Comparison of ENCODE assay signal across 15 cellular contexts in the genomic region with DNA sequence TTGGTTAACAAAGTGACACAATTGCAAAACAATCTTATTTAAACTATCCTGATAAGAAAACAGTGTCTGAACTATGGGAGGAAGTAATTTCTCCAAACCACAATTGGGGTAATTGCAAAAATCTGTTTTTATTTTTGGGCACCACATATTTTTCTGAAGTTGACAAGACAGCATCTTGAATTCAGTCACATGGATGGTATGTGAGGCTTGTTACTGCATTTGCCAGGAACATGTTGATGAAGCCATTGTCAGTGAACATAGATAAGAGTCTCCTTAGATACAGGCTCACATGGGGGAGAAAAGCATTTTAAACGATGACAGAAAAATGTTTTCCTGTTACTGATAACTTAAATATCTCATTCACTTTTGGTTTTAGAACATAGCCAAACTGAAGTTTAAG. TPM values are rescaled to one million over a fixed set of nuclear protein-coding genes. Genes with fewer than 3 reads are reported as not detected.
DNase-seq lines count a peak whose midpoint lies in the region; ATAC-seq and TF ChIP-seq lines count a peak whose summit lies in the region.
"Had no signal": no experiment of that assay in that cellular context is flagged by ENCODE, and none has a peak within 500 bp of the region (broad histone marks: within the 10 kb centered on the region; RNA-seq: fewer than 3 reads in every experiment).

No MANE protein-coding gene starts in this region.

- H3K27ac Mint-ChIP-seq in T-helper 17 cell: no peak overlapping the region
- H3K27ac Mint-ChIP-seq: CD8-positive, alpha-beta memory T cell; effector memory CD8-positive, alpha-beta T cell had no signal

- H3K9ac ChIP-seq in smooth muscle cell (ENCODE audit: low read depth): peak overlapping the region; percentile 2

- TF ChIP-seq CTCF in fibroblast of the aortic adventitia (IDR thresholded peaks at IDR 0.05; ENCODE audit: insufficient read depth, low read length) (no peak), smooth muscle cell (IDR thresholded peaks at IDR 0.05; ENCODE audit: borderline replicate concordance, insufficient read depth, poor library complexity, severe bottlenecking) (no peak), WERI-Rb-1 (IDR thresholded peaks at IDR 0.05; ENCODE audit: low read depth, low read length) (no peak)

- no peaks in the 10 kb centered on the region for H3K27me3 Mint-ChIP-seq in T-helper 17 cell
- H3K27me3 Mint-ChIP-seq: CD8-positive, alpha-beta memory T cell had no signal

- no peak overlapping the region for H3K4me3 ChIP-seq in fibroblast of the aortic adventitia (ENCODE audit: low read depth, low read length)
- H3K4me3 ChIP-seq in smooth muscle cell: no peak overlapping the region
- no peak overlapping the region for H3K4me3 ChIP-seq in WERI-Rb-1 (ENCODE audit: low read depth, low read length)
- H3K4me3 ChIP-seq: testis had no signal

- no peak overlapping the region for H2AFZ ChIP-seq in smooth muscle cell (ENCODE audit: low read depth)

- 0% methylated on average over 1 of the region's 1 CpG for WGBS in smooth muscle cell (ENCODE audit: low lambda C conversion rate)

- no peaks in the 10 kb centered on the region for H4K20me1 ChIP-seq in smooth muscle cell (ENCODE audit: low read depth)

- no peak overlapping the region for H3K4me2 ChIP-seq in smooth muscle cell

- no peaks in the 10 kb centered on the region for H3K27me3 ChIP-seq in smooth muscle cell (ENCODE audit: low read depth)
- no peaks in the 10 kb centered on the region for H3K27me3 ChIP-seq in WERI-Rb-1 (ENCODE audit: insufficient read depth, low read depth, severe bottlenecking)
- H3K27me3 ChIP-seq: testis had no signal

- peaks cover 13% of the 10 kb centered on the region for H3K4me1 Mint-ChIP-seq in T-helper 17 cell

- H3K27ac ChIP-seq in smooth muscle cell (ENCODE audit: low read depth) (no peak overlapping the region), WERI-Rb-1 (no peak overlapping the region)

- no peaks in the 10 kb centered on the region for H3K4me1 ChIP-seq in smooth muscle cell (ENCODE audit: low read depth)

- DNase-seq in GM03348 (ENCODE audit: low spot score): peak; percentile 52
- DNase-seq in fibroblast of the aortic adventitia (ENCODE audit: low read depth): peak; percentile 91
- DNase-seq in smooth muscle cell (lab: John Stamatoyannopoulos, UW; ENCODE audit: unreplicated experiment): no peak
- no peak for DNase-seq in WERI-Rb-1
- DNase-seq in T-helper 17 cell: no peak
- DNase-seq: activated CD8-positive, alpha-beta memory T cell treated with anti-CD3 and anti-CD28 coated beads for 24 hours; activated effector memory CD4-positive, alpha-beta T cell treated with anti-CD3 and anti-CD28 coated beads, Interleukin-2, amount 50 U/mL, for 16 hours; CD8-positive, alpha-beta memory T cell; effector memory CD8-positive, alpha-beta T cell; MV-4-11; NK-92 treated with Interleukin-12 subunit alpha and Interleukin-12 subunit beta, amount 100 ng/mL, for 24 hours; posterior cingulate gyrus; testis had no signal

- ATAC-seq in SK-N-SH treated with all-trans-retinoic acid at 6 μM for 48 hours (peak; percentile 64), HG03095 (IDR thresholded peaks at IDR 0.05; ENCODE audit: unreplicated experiment) (no peak), T-helper 17 cell (no peak)
- ATAC-seq: effector memory CD8-positive, alpha-beta T cell had no signal

- H3K36me3 ChIP-seq in smooth muscle cell (ENCODE audit: low read depth) (no peaks in the 10 kb centered on the region), WERI-Rb-1 (no peaks in the 10 kb centered on the region)

- H3K36me3 Mint-ChIP-seq in T-helper 17 cell (ENCODE audit: low read depth): peaks cover under 1% of the 10 kb centered on the region

- no peaks in the 10 kb centered on the region for H3K79me2 ChIP-seq in smooth muscle cell (ENCODE audit: low read depth)

- H3K4me3 Mint-ChIP-seq in T-helper 17 cell: no peak overlapping the region
- H3K4me3 Mint-ChIP-seq: CD8-positive, alpha-beta memory T cell; effector memory CD8-positive, alpha-beta T cell had no signal

- H3K9me3 ChIP-seq in smooth muscle cell (replicated peaks; ENCODE audit: low read depth) (no peaks in the 10 kb centered on the region), WERI-Rb-1 (ENCODE audit: severe bottlenecking) (peaks cover 3% of the 10 kb centered on the region), T-helper 17 cell (ENCODE audit: control insufficient read depth, low read length, poor library complexity, severe bottlenecking) (no peaks in the 10 kb centered on the region)
- H3K9me3 ChIP-seq: testis had no signal

- no peaks in the 10 kb centered on the region for H3F3A ChIP-seq in smooth muscle cell (ENCODE audit: low read depth)

TF ChIP-seq in SK-N-SH treated with all-trans-retinoic acid at 6 μM for 48 hours, 23 proteins besides CTCF, POLR2A, EP300 and RAD21:
- TF ChIP-seq CSDC2 (CRISPR knock-in tag; IDR thresholded peaks at IDR 0.05) (0 out of 2 replicates have a peak, but pooled peaks have one; percentile 46), ZFP30 (CRISPR knock-in tag; IDR thresholded peaks at IDR 0.05) (no peak), OSR1 (CRISPR knock-in tag; IDR thresholded peaks at IDR 0.05) (no peak), ARNTL (CRISPR knock-in tag; IDR thresholded peaks at IDR 0.05; ENCODE audit: borderline replicate concordance, low read depth) (no peak), RARB (CRISPR knock-in tag; IDR thresholded peaks at IDR 0.05) (no peak), ISL1 (CRISPR knock-in tag; IDR thresholded peaks at IDR 0.05) (peak; percentile 75), ZNF70 (CRISPR knock-in tag; IDR thresholded peaks at IDR 0.05) (no peak), TOX (CRISPR knock-in tag; IDR thresholded peaks at IDR 0.05; ENCODE audit: borderline replicate concordance) (no peak), BACH2 (CRISPR knock-in tag; IDR thresholded peaks at IDR 0.05; ENCODE audit: borderline replicate concordance) (no peak), ESRRG (CRISPR knock-in tag; IDR thresholded peaks at IDR 0.05) (no peak), ZNF565 (CRISPR knock-in tag; conservative IDR thresholded peaks at IDR 0.05; ENCODE audit: low read depth) (no peak), GLIS3 (CRISPR knock-in tag; IDR thresholded peaks at IDR 0.05) (no peak)
- TF ChIP-seq, protein P1, sequence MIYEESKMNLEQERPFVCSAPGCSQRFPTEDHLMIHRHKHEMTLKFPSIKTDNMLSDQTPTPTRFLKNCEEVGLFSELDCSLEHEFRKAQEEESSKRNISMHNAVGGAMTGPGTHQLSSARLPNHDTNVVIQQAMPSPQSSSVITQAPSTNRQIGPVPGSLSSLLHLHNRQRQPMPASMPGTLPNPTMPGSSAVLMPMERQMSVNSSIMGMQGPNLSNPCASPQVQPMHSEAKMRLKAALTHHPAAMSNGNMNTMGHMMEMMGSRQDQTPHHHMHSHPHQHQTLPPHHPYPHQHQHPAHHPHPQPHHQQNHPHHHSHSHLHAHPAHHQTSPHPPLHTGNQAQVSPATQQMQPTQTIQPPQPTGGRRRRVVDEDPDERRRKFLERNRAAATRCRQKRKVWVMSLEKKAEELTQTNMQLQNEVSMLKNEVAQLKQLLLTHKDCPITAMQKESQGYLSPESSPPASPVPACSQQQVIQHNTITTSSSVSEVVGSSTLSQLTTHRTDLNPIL (CRISPR knock-in tag; IDR thresholded peaks at IDR 0.05; ENCODE audit: low read depth): no peak
- TF ChIP-seq, protein P2, sequence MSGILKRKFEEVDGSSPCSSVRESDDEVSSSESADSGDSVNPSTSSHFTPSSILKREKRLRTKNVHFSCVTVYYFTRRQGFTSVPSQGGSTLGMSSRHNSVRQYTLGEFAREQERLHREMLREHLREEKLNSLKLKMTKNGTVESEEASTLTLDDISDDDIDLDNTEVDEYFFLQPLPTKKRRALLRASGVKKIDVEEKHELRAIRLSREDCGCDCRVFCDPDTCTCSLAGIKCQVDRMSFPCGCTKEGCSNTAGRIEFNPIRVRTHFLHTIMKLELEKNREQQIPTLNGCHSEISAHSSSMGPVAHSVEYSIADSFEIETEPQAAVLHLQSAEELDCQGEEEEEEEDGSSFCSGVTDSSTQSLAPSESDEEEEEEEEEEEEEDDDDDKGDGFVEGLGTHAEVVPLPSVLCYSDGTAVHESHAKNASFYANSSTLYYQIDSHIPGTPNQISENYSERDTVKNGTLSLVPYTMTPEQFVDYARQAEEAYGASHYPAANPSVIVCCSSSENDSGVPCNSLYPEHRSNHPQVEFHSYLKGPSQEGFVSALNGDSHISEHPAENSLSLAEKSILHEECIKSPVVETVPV (CRISPR knock-in tag; IDR thresholded peaks at IDR 0.05): no peak

RNA-seq across cellular contexts. Expression of a gene that starts 5.5 kb away (rescaled TPM):
- total RNA-seq in fibroblast of the aortic adventitia (ENCODE audit: low replicate concordance): 69.2 and 209 TPM in 2 replicates
- 16.3 and 23.2 TPM in 2 replicates for total RNA-seq in smooth muscle cell
- 4.2 and 12.6 TPM in 2 replicates for polyA plus RNA-seq in smooth muscle cell
- total RNA-seq in T-helper 17 cell: 10 to 100 TPM; 22.4 to 22.9 TPM

Comparison
In these comparisons a context has a peak if more than half of its experiments do, and no peak if none do; other contexts are left out.
1. DNase-seq: peak in GM03348 (single experiment) and fibroblast of the aortic adventitia (single experiment); none in smooth muscle cell (single experiment), WERI-Rb-1 (single experiment) and T-helper 17 cell (0 of 3).